In genomic region chrX:148495156-148495555, GRCh38 we compare ENCODE assay signal across 22 cellular contexts.
"Had no signal": no experiment of that assay in that cellular context is flagged by ENCODE, and none has a peak within 500 bp of the region (broad histone marks: within the 10 kb centered on the region; RNA-seq: fewer than 3 reads in every experiment).

No MANE protein-coding gene starts in this region.

- DNase-seq: colonic mucosa; dermis blood vessel endothelial cell; esophagus squamous epithelium; foreskin fibroblast; glutamatergic neuron; immature natural killer cell; left ventricle myocardium inferior; mesendoderm; naive thymus-derived CD4-positive, alpha-beta T cell; nephron progenitor cell; posterior cingulate gyrus; spleen; stimulated activated CD4-positive, alpha-beta T cell treated with anti-CD3 and anti-CD28 coated beads, Interleukin-15, amount 100 ng/mL, for 24 hours; stimulated activated CD4-positive, alpha-beta T cell treated with anti-CD3 and anti-CD28 coated beads, Interleukin-1b, Interleukin-23, amount 100 ng/mL, for 48 hours; stimulated activated CD4-positive, alpha-beta T cell treated with anti-CD3 and anti-CD28 coated beads, Interleukin-4, amount 100 ng/mL, for 4 hours; stimulated activated naive CD4-positive, alpha-beta T cell; stomach; substantia nigra; transverse colon had no signal

- H3K27ac ChIP-seq: colonic mucosa, esophagus squamous epithelium, gastroesophageal sphincter, left ventricle myocardium inferior, spleen, stomach, thoracic aorta, transverse colon had no signal

- H3K4me1 ChIP-seq: colonic mucosa, esophagus squamous epithelium, gastroesophageal sphincter, left ventricle myocardium inferior, transverse colon had no signal

- ATAC-seq: gastroesophageal sphincter; naive thymus-derived CD4-positive, alpha-beta T cell; sciatic nerve had no signal

- H3K4me3 ChIP-seq: colonic mucosa, esophagus squamous epithelium, gastroesophageal sphincter, left ventricle myocardium inferior, spleen, stomach, thoracic aorta, transverse colon had no signal

- H3K27me3 ChIP-seq: gastroesophageal sphincter, transverse colon had no signal

- H3K36me3 ChIP-seq: colonic mucosa, esophagus squamous epithelium, gastroesophageal sphincter, left ventricle myocardium inferior, spleen, stomach, thoracic aorta, transverse colon had no signal

- H3K9me3 ChIP-seq: colonic mucosa, esophagus squamous epithelium, gastroesophageal sphincter, left ventricle myocardium inferior, spleen, stomach, thoracic aorta, transverse colon had no signal
